ENCODE assay signal across 1 cellular context in genomic region chr5:109468737-109469420, GRCh38.
TF ChIP-seq lines count a peak whose summit lies in the region.

No MANE protein-coding gene starts in this region.

TF ChIP-seq in H1, 55 proteins besides CTCF, POLR2A, EP300 and RAD21:
- peak in 1 of 2 experiments; percentile 76; a peak in 2 of 4 replicates for TF ChIP-seq SIN3A (conservative IDR thresholded peaks at IDR 0.05 in 1 of 2, IDR thresholded peaks at IDR 0.05 in 1 of 2; ENCODE audit: low read depth in 1 of 2, low read length in 2 of 2)
- no peak for TF ChIP-seq POU5F1 (IDR thresholded peaks at IDR 0.05; ENCODE audit: low read depth, low read length)
